Comparison of ENCODE assay signal across 37 cellular contexts in the genomic region with DNA sequence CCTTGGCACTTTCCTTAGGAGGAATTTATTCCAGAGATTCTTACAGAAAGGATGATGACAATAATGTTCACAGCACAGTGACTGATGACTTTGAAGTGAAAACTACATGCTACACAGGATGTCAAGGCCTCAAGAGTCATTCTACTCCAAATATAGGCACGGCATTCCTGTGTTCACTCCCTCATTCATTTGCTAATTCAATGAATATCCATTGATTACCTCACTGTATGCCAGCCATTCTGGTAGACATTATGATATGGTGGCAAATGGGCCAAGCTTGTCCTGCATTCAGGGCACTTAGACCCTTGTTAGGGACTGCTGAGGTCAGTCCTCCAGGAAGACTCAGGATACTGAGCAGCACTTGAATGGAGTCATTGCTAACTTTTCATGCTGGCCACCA. TPM values are rescaled to one million over a fixed set of nuclear protein-coding genes. Genes with fewer than 3 reads are reported as not detected.
"Had no signal": no experiment of that assay in that cellular context is flagged by ENCODE, and none has a peak within 500 bp of the region (broad histone marks: within the 10 kb centered on the region; RNA-seq: fewer than 3 reads in every experiment).

No MANE protein-coding gene starts in this region.

- H3K36me3 Mint-ChIP-seq: activated CD8-positive, alpha-beta memory T cell treated with anti-CD3 and anti-CD28 coated beads, Interleukin-2, amount 10 ng/mL, durations not matched to agents 7 days and 5 days had no signal

- H3K4me1 ChIP-seq: ascending aorta had no signal

- FAIRE-seq: bronchial epithelial cell, TTC549 had no signal

- H3K27me3 Mint-ChIP-seq: activated B cell treated with CpG ODN at 0.5 μM for 24 hours; activated CD4-positive, alpha-beta memory T cell treated with anti-CD3 and anti-CD28 coated beads, Interleukin-2, amount 10 ng/mL, durations not matched to agents 7 days and 5 days; activated CD4-positive, alpha-beta T cell treated with anti-CD3 and anti-CD28 coated beads, Interleukin-2, amount 10 ng/mL, durations not matched to agents 7 days and 5 days; activated CD8-positive, alpha-beta memory T cell treated with anti-CD3 and anti-CD28 coated beads, Interleukin-2, amount 10 ng/mL, durations not matched to agents 7 days and 5 days; activated naive CD4-positive, alpha-beta T cell treated with anti-CD3 and anti-CD28 coated beads, Interleukin-2, amount 10 ng/mL, durations not matched to agents 7 days and 5 days; activated naive CD4-positive, alpha-beta T cell treated with anti-CD3 and anti-CD28 coated beads, Interleukin-2, amount 50 U/mL, for 24 hours; activated naive CD8-positive, alpha-beta T cell; activated naive CD8-positive, alpha-beta T cell treated with anti-CD3 and anti-CD28 coated beads, Interleukin-2, amount 10 ng/mL, durations not matched to agents 7 days and 5 days; activated naive CD8-positive, alpha-beta T cell treated with anti-CD3 and anti-CD28 coated beads, Interleukin-2, amount 50 U/mL, for 24 hours; activated T-cell treated with anti-CD3 and anti-CD28 coated beads, Interleukin-2, amount 50 U/mL, for 24 hours; brain; central memory CD8-positive, alpha-beta T cell had no signal

- H3K27ac ChIP-seq: ascending aorta, cardiac muscle cell, VCaP had no signal

- H3K4me3 ChIP-seq: ascending aorta, cardiac muscle cell had no signal

- H3K4me3 Mint-ChIP-seq: activated B cell treated with CpG ODN at 0.5 μM for 24 hours; activated CD4-positive, alpha-beta memory T cell treated with anti-CD3 and anti-CD28 coated beads, Interleukin-2, amount 10 ng/mL, durations not matched to agents 7 days and 5 days; activated CD4-positive, alpha-beta T cell treated with anti-CD3 and anti-CD28 coated beads, Interleukin-2, amount 10 ng/mL, durations not matched to agents 7 days and 5 days; activated CD8-positive, alpha-beta memory T cell treated with anti-CD3 and anti-CD28 coated beads, Interleukin-2, amount 10 ng/mL, durations not matched to agents 7 days and 5 days; activated CD8-positive, alpha-beta T cell treated with anti-CD3 and anti-CD28 coated beads, Interleukin-2, amount 10 ng/mL, durations not matched to agents 7 days and 5 days; activated naive CD4-positive, alpha-beta T cell treated with anti-CD3 and anti-CD28 coated beads, Interleukin-2, amount 10 ng/mL, durations not matched to agents 7 days and 5 days; activated naive CD4-positive, alpha-beta T cell treated with anti-CD3 and anti-CD28 coated beads, Interleukin-2, amount 50 U/mL, for 24 hours; activated naive CD8-positive, alpha-beta T cell; activated naive CD8-positive, alpha-beta T cell treated with anti-CD3 and anti-CD28 coated beads, Interleukin-2, amount 10 ng/mL, durations not matched to agents 7 days and 5 days; activated naive CD8-positive, alpha-beta T cell treated with anti-CD3 and anti-CD28 coated beads, Interleukin-2, amount 50 U/mL, for 24 hours; activated T-cell treated with anti-CD3 and anti-CD28 coated beads, Interleukin-2, amount 50 U/mL, for 24 hours; brain; central memory CD8-positive, alpha-beta T cell; T-helper 1 cell treated with Interleukin-12 subunit alpha and Interleukin-12 subunit beta and Interleukin-4 antibody, amounts not matched to agents 30 μg/mL and 1 μg/mL, for 36 hours; T-helper 2 cell treated with Interferon-gamma antibody and Interleukin-4, amounts not matched to agents 5 μg/mL and 100 μg/mL, for 36 hours had no signal

- ATAC-seq: activated CD8-positive, alpha-beta memory T cell treated with anti-CD3 and anti-CD28 coated beads, Interleukin-2, amount 10 ng/mL, durations not matched to agents 7 days and 5 days; activated CD8-positive, alpha-beta T cell treated with anti-CD3 and anti-CD28 coated beads, Interleukin-2, amount 10 ng/mL, durations not matched to agents 7 days and 5 days had no signal

- H3K4me1 Mint-ChIP-seq: activated B cell treated with CpG ODN at 0.5 μM for 24 hours; activated CD4-positive, alpha-beta memory T cell treated with anti-CD3 and anti-CD28 coated beads, Interleukin-2, amount 10 ng/mL, durations not matched to agents 7 days and 5 days; activated CD4-positive, alpha-beta T cell treated with anti-CD3 and anti-CD28 coated beads, Interleukin-2, amount 10 ng/mL, durations not matched to agents 7 days and 5 days; activated CD8-positive, alpha-beta memory T cell treated with anti-CD3 and anti-CD28 coated beads, Interleukin-2, amount 10 ng/mL, durations not matched to agents 7 days and 5 days; activated naive CD4-positive, alpha-beta T cell treated with anti-CD3 and anti-CD28 coated beads, Interleukin-2, amount 10 ng/mL, durations not matched to agents 7 days and 5 days; activated naive CD4-positive, alpha-beta T cell treated with anti-CD3 and anti-CD28 coated beads, Interleukin-2, amount 50 U/mL, for 24 hours; activated naive CD8-positive, alpha-beta T cell treated with anti-CD3 and anti-CD28 coated beads, Interleukin-2, amount 10 ng/mL, durations not matched to agents 7 days and 5 days; brain; central memory CD8-positive, alpha-beta T cell had no signal

- H3K27ac Mint-ChIP-seq: activated B cell treated with CpG ODN at 0.5 μM for 24 hours; activated CD4-positive, alpha-beta memory T cell treated with anti-CD3 and anti-CD28 coated beads, Interleukin-2, amount 10 ng/mL, durations not matched to agents 7 days and 5 days; activated CD8-positive, alpha-beta memory T cell treated with anti-CD3 and anti-CD28 coated beads, Interleukin-2, amount 10 ng/mL, durations not matched to agents 7 days and 5 days; activated CD8-positive, alpha-beta T cell treated with anti-CD3 and anti-CD28 coated beads, Interleukin-2, amount 10 ng/mL, durations not matched to agents 7 days and 5 days; activated naive CD4-positive, alpha-beta T cell treated with anti-CD3 and anti-CD28 coated beads, Interleukin-2, amount 10 ng/mL, durations not matched to agents 7 days and 5 days; activated naive CD4-positive, alpha-beta T cell treated with anti-CD3 and anti-CD28 coated beads, Interleukin-2, amount 50 U/mL, for 24 hours; activated naive CD8-positive, alpha-beta T cell; activated naive CD8-positive, alpha-beta T cell treated with anti-CD3 and anti-CD28 coated beads, Interleukin-2, amount 10 ng/mL, durations not matched to agents 7 days and 5 days; activated naive CD8-positive, alpha-beta T cell treated with anti-CD3 and anti-CD28 coated beads, Interleukin-2, amount 50 U/mL, for 24 hours; activated T-cell treated with anti-CD3 and anti-CD28 coated beads, Interleukin-2, amount 50 U/mL, for 24 hours; activated T-helper 2 cell treated with anti-CD3 and anti-CD28 coated beads, Interferon-gamma antibody, Interleukin-2, Interleukin-4, amounts not matched to agents 10 μg/mL and 5 μg/mL and 100 μg/mL, durations not matched to agents 14 hours and 24 hours and 36 hours; brain; T-helper 1 cell treated with Interleukin-12 subunit alpha and Interleukin-12 subunit beta and Interleukin-4 antibody, amounts not matched to agents 30 μg/mL and 1 μg/mL, for 36 hours; T-helper 2 cell treated with Interferon-gamma antibody and Interleukin-4, amounts not matched to agents 5 μg/mL and 100 μg/mL, for 36 hours had no signal

- H3K27me3 ChIP-seq: ascending aorta, cardiac muscle cell had no signal

- DNase-seq: activated B cell treated with CpG ODN at 0.5 μM for 24 hours; activated CD4-positive, alpha-beta memory T cell treated with anti-CD3 and anti-CD28 coated beads, Interleukin-2, amount 10 ng/mL, durations not matched to agents 7 days and 5 days; activated CD4-positive, alpha-beta T cell treated with anti-CD3 and anti-CD28 coated beads for 48 hours; activated CD4-positive, alpha-beta T cell treated with anti-CD3 and anti-CD28 coated beads, Interleukin-2, amount 10 ng/mL, durations not matched to agents 7 days and 5 days; activated CD4-positive, alpha-beta T cell treated with anti-CD3 and anti-CD28 coated beads, Interleukin-2, amount 50 U/mL, for 48 hours; activated CD4-positive, CD25-positive, alpha-beta regulatory T cell treated with anti-CD3 and anti-CD28 coated beads, Interleukin-2, amount 50 U/mL, for 72 hours; activated CD8-positive, alpha-beta memory T cell treated with anti-CD3 and anti-CD28 coated beads for 24 hours; activated CD8-positive, alpha-beta memory T cell treated with anti-CD3 and anti-CD28 coated beads, Interleukin-2, amount 10 ng/mL, durations not matched to agents 7 days and 5 days; activated CD8-positive, alpha-beta memory T cell treated with anti-CD3 and anti-CD28 coated beads, Interleukin-2, amount 50 U/mL, for 48 hours; activated CD8-positive, alpha-beta T cell treated with anti-CD3 and anti-CD28 coated beads, Interleukin-2, amount 10 ng/mL, durations not matched to agents 7 days and 5 days; activated effector memory CD4-positive, alpha-beta T cell treated with Interleukin-2 at 50 U/mL for 16 hours; activated gamma-delta T cell; activated naive CD4-positive, alpha-beta T cell treated with anti-CD3 and anti-CD28 coated beads, Interleukin-2, amount 10 ng/mL, durations not matched to agents 7 days and 5 days; activated naive CD4-positive, alpha-beta T cell treated with Interleukin-2 at 50 U/mL for 16 hours; activated naive CD8-positive, alpha-beta T cell treated with anti-CD3 and anti-CD28 coated beads, Interleukin-2, amount 10 ng/mL, durations not matched to agents 7 days and 5 days; activated naive CD8-positive, alpha-beta T cell treated with anti-CD3 and anti-CD28 coated beads, Interleukin-2, amount 50 U/mL, for 24 hours; activated T-cell treated with anti-CD3 and anti-CD28 coated beads, Interleukin-2, amount 50 U/mL, for 24 hours; activated T-cell treated with anti-CD3 and anti-CD28 coated beads, Interleukin-2, amount 50 U/mL, for 48 hours; amygdala; anterior cingulate cortex; caudate nucleus; cerebellar nuclear complex; T-helper 2 cell; T-helper 9 cell had no signal

- H3K9me3 Mint-ChIP-seq: activated B cell treated with CpG ODN at 0.5 μM for 24 hours; activated CD4-positive, alpha-beta memory T cell treated with anti-CD3 and anti-CD28 coated beads, Interleukin-2, amount 10 ng/mL, durations not matched to agents 7 days and 5 days; activated CD4-positive, alpha-beta T cell treated with anti-CD3 and anti-CD28 coated beads, Interleukin-2, amount 10 ng/mL, durations not matched to agents 7 days and 5 days; activated naive CD4-positive, alpha-beta T cell treated with anti-CD3 and anti-CD28 coated beads, Interleukin-2, amount 10 ng/mL, durations not matched to agents 7 days and 5 days; activated naive CD4-positive, alpha-beta T cell treated with anti-CD3 and anti-CD28 coated beads, Interleukin-2, amount 50 U/mL, for 24 hours; activated naive CD8-positive, alpha-beta T cell treated with anti-CD3 and anti-CD28 coated beads, Interleukin-2, amount 10 ng/mL, durations not matched to agents 7 days and 5 days; activated naive CD8-positive, alpha-beta T cell treated with anti-CD3 and anti-CD28 coated beads, Interleukin-2, amount 50 U/mL, for 24 hours; activated T-cell treated with anti-CD3 and anti-CD28 coated beads, Interleukin-2, amount 50 U/mL, for 24 hours; activated T-helper 2 cell treated with anti-CD3 and anti-CD28 coated beads, Interferon-gamma antibody, Interleukin-2, Interleukin-4, amounts not matched to agents 10 μg/mL and 5 μg/mL and 100 μg/mL, durations not matched to agents 14 hours and 24 hours and 36 hours; central memory CD8-positive, alpha-beta T cell; T-helper 1 cell treated with Interleukin-12 subunit alpha and Interleukin-12 subunit beta and Interleukin-4 antibody, amounts not matched to agents 30 μg/mL and 1 μg/mL, for 36 hours; T-helper 2 cell treated with Interferon-gamma antibody and Interleukin-4, amounts not matched to agents 5 μg/mL and 100 μg/mL, for 36 hours had no signal

- H3K9me3 ChIP-seq: ascending aorta had no signal

RNA-seq across cellular contexts. Expression of gene FOXN4, which starts 48.0 kb away (rescaled TPM):
- total RNA-seq: activated B cell treated with CpG ODN at 0.5 μM for 24 hours; activated CD4-positive, alpha-beta memory T cell treated with anti-CD3 and anti-CD28 coated beads, Interleukin-2, amount 10 ng/mL, durations not matched to agents 7 days and 5 days; activated CD4-positive, alpha-beta T cell treated with anti-CD3 and anti-CD28 coated beads, Interleukin-2, amount 10 ng/mL, durations not matched to agents 7 days and 5 days; activated CD8-positive, alpha-beta memory T cell treated with anti-CD3 and anti-CD28 coated beads, Interleukin-2, amount 10 ng/mL, durations not matched to agents 7 days and 5 days; activated CD8-positive, alpha-beta T cell treated with anti-CD3 and anti-CD28 coated beads, Interleukin-2, amount 10 ng/mL, durations not matched to agents 7 days and 5 days; activated naive CD8-positive, alpha-beta T cell treated with anti-CD3 and anti-CD28 coated beads, Interleukin-2, amount 10 ng/mL, durations not matched to agents 7 days and 5 days; activated T-helper 2 cell treated with anti-CD3 and anti-CD28 coated beads, Interferon-gamma antibody, Interleukin-2, Interleukin-4, amounts not matched to agents 10 μg/mL and 5 μg/mL and 100 μg/mL, durations not matched to agents 14 hours and 24 hours and 36 hours; ascending aorta; bronchial epithelial cell; chondrocyte had no signal
